ENCODE assay signal across 8 cellular contexts in genomic region chr19:1069009-1069779, GRCh38. TPM values are rescaled to one million over a fixed set of nuclear protein-coding genes. Genes with fewer than 3 reads are reported as not detected.
A peak's percentile ranks its signal among the peaks of the same experiment; 100 is the strongest.
DNase-seq lines count a peak whose midpoint lies in the region; ATAC-seq lines count a peak whose summit lies in the region.

No MANE protein-coding gene starts in this region.

- peaks cover 49% of the 10 kb centered on the region for H3K36me3 Mint-ChIP-seq in activated CD4-positive, alpha-beta memory T cell treated with anti-CD3 and anti-CD28 coated beads, Interleukin-2, amount 10 ng/mL, durations not matched to agents 7 days and 5 days (ENCODE audit: low read depth)

- CTCF ChIA-PET in activated CD4-positive, alpha-beta memory T cell treated with anti-CD3 and anti-CD28 coated beads, Interleukin-2, amount 10 ng/mL, durations not matched to agents 7 days and 5 days (lab: Charles Lee), result no interaction called here

- intact Hi-C loops in Right ventricle myocardium superior (cut with DNase I), result no loop called here

- H3K27ac Mint-ChIP-seq in activated CD4-positive, alpha-beta memory T cell treated with anti-CD3 and anti-CD28 coated beads, Interleukin-2, amount 10 ng/mL, durations not matched to agents 7 days and 5 days, result peak overlapping the region; percentile 95

- DNase-seq in activated gamma-delta T cell treated with Interleukin-2 at 50 U/mL for 16 hours, result peak; percentile 78
- DNase-seq in activated gamma-delta T cell (lab: John Stamatoyannopoulos, UW), result no peak
- DNase-seq in activated CD4-positive, alpha-beta memory T cell treated with anti-CD3 and anti-CD28 coated beads, Interleukin-2, amount 10 ng/mL, durations not matched to agents 7 days and 5 days, result peak; percentile 85
- peak; percentile 89 for DNase-seq in Right ventricle myocardium superior
- DNase-seq in stimulated activated naive CD4-positive, alpha-beta T cell (lab: John Stamatoyannopoulos, UW), result peak; percentile 39 to 77 (median 70)
- no peak for DNase-seq in islet precursor cell

- POLR2A ChIA-PET in activated CD4-positive, alpha-beta memory T cell treated with anti-CD3 and anti-CD28 coated beads, Interleukin-2, amount 10 ng/mL, durations not matched to agents 7 days and 5 days (lab: Charles Lee), result interaction anchor here (1.6 to 13.7 kb wide), 8 partner anchors 10 to 62 kb away, joined by 6 to 334 read pairs (median 36); partner anchors contain the start of genes ABCA7, CNN2 and GPX4

- H3K4me1 Mint-ChIP-seq in activated CD4-positive, alpha-beta memory T cell treated with anti-CD3 and anti-CD28 coated beads, Interleukin-2, amount 10 ng/mL, durations not matched to agents 7 days and 5 days, result peaks cover 63% of the 10 kb centered on the region

- no peaks in the 10 kb centered on the region for H3K27me3 Mint-ChIP-seq in activated CD4-positive, alpha-beta memory T cell treated with anti-CD3 and anti-CD28 coated beads, Interleukin-2, amount 10 ng/mL, durations not matched to agents 7 days and 5 days

- peak; percentile 59 for ATAC-seq in Right ventricle myocardium superior (ENCODE audit: poor library complexity)
- no peak for ATAC-seq in GM21367 (IDR thresholded peaks at IDR 0.05; ENCODE audit: unreplicated experiment)
- ATAC-seq in HG02678 (IDR thresholded peaks at IDR 0.05; ENCODE audit: unreplicated experiment), result no peak

- peak overlapping the region; percentile 97 for H3K4me3 Mint-ChIP-seq in activated CD4-positive, alpha-beta memory T cell treated with anti-CD3 and anti-CD28 coated beads, Interleukin-2, amount 10 ng/mL, durations not matched to agents 7 days and 5 days

- no peaks in the 10 kb centered on the region for H3K9me3 Mint-ChIP-seq in activated CD4-positive, alpha-beta memory T cell treated with anti-CD3 and anti-CD28 coated beads, Interleukin-2, amount 10 ng/mL, durations not matched to agents 7 days and 5 days

RNA-seq across cellular contexts. Expression of gene ARHGAP45, which starts 2.2 kb away (rescaled TPM):
- 100 to 1,000 TPM; 419 to 437 TPM for total RNA-seq in activated CD4-positive, alpha-beta memory T cell treated with anti-CD3 and anti-CD28 coated beads, Interleukin-2, amount 10 ng/mL, durations not matched to agents 7 days and 5 days
- total RNA-seq in Right ventricle myocardium superior, result 5.1 TPM

RNA-seq across cellular contexts. Expression of gene POLR2E, which starts 26.0 kb away (rescaled TPM):
- total RNA-seq in activated CD4-positive, alpha-beta memory T cell treated with anti-CD3 and anti-CD28 coated beads, Interleukin-2, amount 10 ng/mL, durations not matched to agents 7 days and 5 days, result 100 to 1,000 TPM; 116 to 120 TPM
- 146 TPM for total RNA-seq in Right ventricle myocardium superior

RNA-seq across cellular contexts. Expression of gene ABCA7, which starts 29.3 kb away (rescaled TPM):
- 10 to 100 TPM; 92.7 to 95.1 TPM for total RNA-seq in activated CD4-positive, alpha-beta memory T cell treated with anti-CD3 and anti-CD28 coated beads, Interleukin-2, amount 10 ng/mL, durations not matched to agents 7 days and 5 days
- 5.2 TPM for total RNA-seq in Right ventricle myocardium superior

RNA-seq across cellular contexts. Expression of gene GPX4, which starts 34.6 kb away (rescaled TPM):
- 100 to 1,000 TPM; 141 to 148 TPM for total RNA-seq in activated CD4-positive, alpha-beta memory T cell treated with anti-CD3 and anti-CD28 coated beads, Interleukin-2, amount 10 ng/mL, durations not matched to agents 7 days and 5 days
- total RNA-seq in Right ventricle myocardium superior, result 345 TPM

RNA-seq across cellular contexts. Expression of gene CNN2, which starts 42.8 kb away (rescaled TPM):
- total RNA-seq in activated CD4-positive, alpha-beta memory T cell treated with anti-CD3 and anti-CD28 coated beads, Interleukin-2, amount 10 ng/mL, durations not matched to agents 7 days and 5 days, result 100 to 1,000 TPM; 513 to 519 TPM
- total RNA-seq in Right ventricle myocardium superior, result 69.8 TPM

Comparison
In these comparisons a context has a peak if more than half of its experiments do, and no peak if none do; other contexts are left out.
1. DNase-seq: peak in activated gamma-delta T cell treated with Interleukin-2 at 50 U/mL for 16 hours (single experiment), activated CD4-positive, alpha-beta memory T cell treated with anti-CD3 and anti-CD28 coated beads, Interleukin-2, amount 10 ng/mL, durations not matched to agents 7 days and 5 days (single experiment), Right ventricle myocardium superior (single experiment) and stimulated activated naive CD4-positive, alpha-beta T cell (6 of 6); none in activated gamma-delta T cell (single experiment) and islet precursor cell (single experiment).
2. RNA of gene ARHGAP45, which starts 2.2 kb away (total RNA-seq): 419 to 437 TPM in activated CD4-positive, alpha-beta memory T cell treated with anti-CD3 and anti-CD28 coated beads, Interleukin-2, amount 10 ng/mL, durations not matched to agents 7 days and 5 days; 5.1 TPM in Right ventricle myocardium superior (single experiment); every median in the first group is over 10 times any median in the second.
3. RNA of gene ABCA7, which starts 29.3 kb away (total RNA-seq): 92.7 to 95.1 TPM in activated CD4-positive, alpha-beta memory T cell treated with anti-CD3 and anti-CD28 coated beads, Interleukin-2, amount 10 ng/mL, durations not matched to agents 7 days and 5 days; 5.2 TPM in Right ventricle myocardium superior (single experiment); every median in the first group is over 10 times any median in the second.